21 cellular contexts compared by ENCODE assay signal in genomic region chr16:86774931-86775330, GRCh38.
"Had no signal": no experiment of that assay in that cellular context is flagged by ENCODE, and none has a peak within 500 bp of the region (broad histone marks: within the 10 kb centered on the region; RNA-seq: fewer than 3 reads in every experiment).

No MANE protein-coding gene starts in this region.

- H3K27me3 ChIP-seq: MG63 had no signal

- H3K36me3 ChIP-seq: MG63 had no signal

- H3K9me3 ChIP-seq: MG63 had no signal

- H3K4me3 ChIP-seq: MG63, SK-N-MC had no signal

- H3K27ac ChIP-seq: RWPE1, SK-N-MC had no signal

- DNase-seq: Karpas-422, KG1, MG63, NCI-H1092, NCI-H1105 treated with DMSO at 0.1 percent for 48 hours, NCI-H1436, NCI-H187, NCI-H2029, NCI-H2081 treated with DMSO at 0.1 percent for 48 hours, NCI-H226, NCI-H446, NCI-H510A, NCI-H524 treated with DMSO at 0.1 percent for 48 hours, NCI-H69, NCI-H774, PC-3, SHP77 had no signal

- ATAC-seq: HepG2, Panc1, PC-3 had no signal
